1 cellular context compared by ENCODE assay signal in the genomic region with DNA sequence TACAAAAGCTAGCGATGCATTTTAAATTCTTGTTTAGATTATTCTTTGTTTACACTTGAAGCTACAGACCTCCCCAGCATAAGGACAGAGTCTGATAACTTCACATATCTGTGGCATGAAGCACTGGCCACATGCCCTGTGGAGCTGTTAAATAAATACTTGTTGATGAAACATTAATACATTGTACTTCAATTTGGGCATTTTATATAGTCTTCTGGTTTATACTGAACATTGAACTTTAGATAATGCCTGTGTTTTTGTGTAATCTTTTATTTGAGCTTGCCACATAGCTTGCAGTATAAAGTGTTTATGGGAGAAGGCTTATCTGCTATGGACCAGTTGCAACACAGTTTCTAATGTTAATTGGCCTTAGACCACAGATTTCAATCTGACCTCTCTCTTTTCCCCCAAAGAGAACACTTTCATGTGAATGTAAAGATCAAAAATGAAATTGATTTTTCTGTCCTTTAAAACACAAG.
A peak's percentile ranks its signal among the peaks of the same experiment; 100 is the strongest.
TF ChIP-seq lines count a peak whose summit lies in the region.

No MANE protein-coding gene starts in this region.

TF ChIP-seq in HepG2, 621 proteins besides CTCF, POLR2A, EP300 and RAD21 (continued from another document):
- TF ChIP-seq NPAS2 (CRISPR knock-in tag; IDR thresholded peaks at IDR 0.05; ENCODE audit: borderline replicate concordance) (no peak), CEBPB (IDR thresholded peaks at IDR 0.05; ENCODE audit: borderline replicate concordance, low read depth, low read length) (peak; percentile 42; the same call in 1 of the 2 replicates), NFE2 (CRISPR knock-in tag; IDR thresholded peaks at IDR 0.05) (no peak), CEBPG (CRISPR knock-in tag; IDR thresholded peaks at IDR 0.05) (peak; percentile 44; the same call in 1 of the 2 replicates)
- TF ChIP-seq, protein P1, sequence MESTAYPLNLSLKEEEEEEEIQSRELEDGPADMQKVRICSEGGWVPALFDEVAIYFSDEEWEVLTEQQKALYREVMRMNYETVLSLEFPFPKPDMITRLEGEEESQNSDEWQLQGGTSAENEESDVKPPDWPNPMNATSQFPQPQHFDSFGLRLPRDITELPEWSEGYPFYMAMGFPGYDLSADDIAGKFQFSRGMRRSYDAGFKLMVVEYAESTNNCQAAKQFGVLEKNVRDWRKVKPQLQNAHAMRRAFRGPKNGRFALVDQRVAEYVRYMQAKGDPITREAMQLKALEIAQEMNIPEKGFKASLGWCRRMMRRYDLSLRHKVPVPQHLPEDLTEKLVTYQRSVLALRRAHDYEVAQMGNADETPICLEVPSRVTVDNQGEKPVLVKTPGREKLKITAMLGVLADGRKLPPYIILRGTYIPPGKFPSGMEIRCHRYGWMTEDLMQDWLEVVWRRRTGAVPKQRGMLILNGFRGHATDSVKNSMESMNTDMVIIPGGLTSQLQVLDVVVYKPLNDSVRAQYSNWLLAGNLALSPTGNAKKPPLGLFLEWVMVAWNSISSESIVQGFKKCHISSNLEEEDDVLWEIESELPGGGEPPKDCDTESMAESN (CRISPR knock-in tag; conservative IDR thresholded peaks at IDR 0.05) = no peak
